ENCODE assay signal across 32 cellular contexts in genomic region chr6:156098858-156099257, GRCh38.
"Had no signal": no experiment of that assay in that cellular context is flagged by ENCODE, and none has a peak within 500 bp of the region (broad histone marks: within the 10 kb centered on the region; RNA-seq: fewer than 3 reads in every experiment).

No MANE protein-coding gene starts in this region.

- H3K4me3 ChIP-seq: PC-9 had no signal

- H3K27ac ChIP-seq: PC-9, RWPE1, VCaP had no signal

- DNase-seq: activated B cell treated with CpG ODN at 0.5 μM for 24 hours; activated CD4-positive, alpha-beta T cell treated with anti-CD3 and anti-CD28 coated beads for 48 hours; activated CD4-positive, CD25-positive, alpha-beta regulatory T cell treated with anti-CD3 and anti-CD28 coated beads, Interleukin-2, amount 50 U/mL, for 72 hours; activated CD8-positive, alpha-beta T cell treated with anti-CD3 and anti-CD28 coated beads, Interleukin-2, amount 10 ng/mL, durations not matched to agents 7 days and 5 days; activated effector memory CD4-positive, alpha-beta T cell treated with Interleukin-2 at 50 U/mL for 16 hours; activated naive CD4-positive, alpha-beta T cell treated with anti-CD3 and anti-CD28 coated beads, Interleukin-2, amount 10 ng/mL, durations not matched to agents 7 days and 5 days; activated naive CD8-positive, alpha-beta T cell treated with anti-CD3 and anti-CD28 coated beads, Interleukin-2, amount 50 U/mL, for 24 hours; activated T-cell treated with anti-CD3 and anti-CD28 coated beads, Interleukin-2, amount 50 U/mL, for 4 hours; anterior cingulate cortex; caudate nucleus; cerebellar nuclear complex; cortex of kidney; MM.1S; MV-4-11; NCI-H1105; NCI-H1417 treated with DMSO at 0.1 percent for 48 hours; NCI-H187 treated with DMSO at 0.1 percent for 48 hours; NCI-H2081; NCI-H2171 treated with DMSO at 0.1 percent for 48 hours; NCI-H2227 treated with DMSO at 0.1 percent for 48 hours; NCI-H446; NCI-H510A treated with DMSO at 0.1 percent for 48 hours; NCI-H526 treated with DMSO at 0.1 percent for 48 hours; PC-9; SIG-M5; SW 1271; T-helper 1 cell; T-helper 2 cell; T-helper 9 cell had no signal

- ATAC-seq: activated CD8-positive, alpha-beta T cell treated with anti-CD3 and anti-CD28 coated beads, Interleukin-2, amount 10 ng/mL, durations not matched to agents 7 days and 5 days; activated naive CD8-positive, alpha-beta T cell treated with anti-CD3 and anti-CD28 coated beads, Interleukin-2, amount 50 U/mL, for 24 hours; Right ventricle myocardium inferior had no signal
